20 cellular contexts compared by ENCODE assay signal in the genomic region with DNA sequence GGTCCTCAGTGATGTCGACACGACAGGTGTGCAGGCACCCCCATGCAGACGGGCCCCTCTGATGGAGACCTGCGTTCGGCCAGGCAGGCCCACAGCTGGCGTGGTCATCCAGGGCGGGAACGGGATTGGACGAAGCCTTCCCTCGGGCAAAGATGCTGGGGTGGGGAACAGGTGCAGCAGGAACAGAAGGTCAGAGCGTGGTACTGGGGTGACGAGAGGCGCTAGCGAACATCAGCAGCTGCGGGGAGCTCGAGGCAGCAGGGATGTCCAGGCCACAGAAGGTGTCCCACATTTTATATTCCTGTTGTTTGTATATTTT.
"Had no signal": no experiment of that assay in that cellular context is flagged by ENCODE, and none has a peak within 500 bp of the region (broad histone marks: within the 10 kb centered on the region; RNA-seq: fewer than 3 reads in every experiment).

No MANE protein-coding gene starts in this region.

- H3K9me3 Mint-ChIP-seq: naive thymus-derived CD8-positive, alpha-beta T cell; nephron progenitor cell; stimulated activated naive CD8-positive, alpha-beta T cell treated with anti-CD3 and anti-CD28 coated beads, Interleukin-15, amount 100 ng/mL, for 72 hours had no signal

- H3K36me3 ChIP-seq: thyroid gland, vagina had no signal

- H3K9ac ChIP-seq: parathyroid adenoma had no signal

- H3K27ac ChIP-seq: parathyroid adenoma, thyroid gland, vagina had no signal

- DNase-seq: cortex of kidney; head of caudate nucleus; mesendoderm; midbrain; naive thymus-derived CD8-positive, alpha-beta T cell; nephron progenitor cell; stimulated activated CD4-positive, alpha-beta T cell treated with anti-CD3 and anti-CD28 coated beads, Interleukin-12 subunit alpha, Interleukin-12 subunit beta, amount 100 ng/mL, for 4 hours; stimulated activated CD4-positive, alpha-beta T cell treated with anti-CD3 and anti-CD28 coated beads, Interleukin-1b, Interleukin-23, amount 100 ng/mL, for 48 hours; stimulated activated CD4-positive, alpha-beta T cell treated with anti-CD3 and anti-CD28 coated beads, Interleukin-4, amount 100 ng/mL, for 1 hour; stimulated activated CD8-positive, alpha-beta memory T cell treated with anti-CD3 and anti-CD28 coated beads, Interleukin-4, amount 100 ng/mL, for 48 hours; stimulated activated naive CD4-positive, alpha-beta T cell; stimulated activated naive CD8-positive, alpha-beta T cell treated with anti-CD3 and anti-CD28 coated beads, Interleukin-15, amount 100 ng/mL, for 72 hours; thyroid gland; trophoblast cell had no signal

- H3K27me3 Mint-ChIP-seq: naive thymus-derived CD8-positive, alpha-beta T cell; stimulated activated naive CD8-positive, alpha-beta T cell treated with anti-CD3 and anti-CD28 coated beads, Interleukin-15, amount 100 ng/mL, for 72 hours had no signal

- H3K4me3 Mint-ChIP-seq: naive thymus-derived CD8-positive, alpha-beta T cell; nephron progenitor cell; stimulated activated naive CD8-positive, alpha-beta T cell treated with anti-CD3 and anti-CD28 coated beads, Interleukin-15, amount 100 ng/mL, for 72 hours had no signal

- H3K9me3 ChIP-seq: thyroid gland, vagina had no signal

- ATAC-seq: left lobe of liver; naive thymus-derived CD8-positive, alpha-beta T cell; sciatic nerve; stimulated activated naive CD8-positive, alpha-beta T cell treated with anti-CD3 and anti-CD28 coated beads, Interleukin-15, amount 100 ng/mL, for 72 hours had no signal

- H3K4me2 ChIP-seq: smooth muscle cell had no signal

- H3K27ac Mint-ChIP-seq: nephron progenitor cell; progenitor cell of endocrine pancreas; stimulated activated naive CD8-positive, alpha-beta T cell treated with anti-CD3 and anti-CD28 coated beads, Interleukin-15, amount 100 ng/mL, for 72 hours had no signal

- H2AFZ ChIP-seq: parathyroid adenoma had no signal

- H3K27me3 ChIP-seq: thyroid gland, vagina had no signal

- H3K36me3 Mint-ChIP-seq: naive thymus-derived CD8-positive, alpha-beta T cell had no signal

- H3K4me3 ChIP-seq: smooth muscle cell, thyroid gland, vagina had no signal
